35 cellular contexts compared by ENCODE assay signal in the genomic region with DNA sequence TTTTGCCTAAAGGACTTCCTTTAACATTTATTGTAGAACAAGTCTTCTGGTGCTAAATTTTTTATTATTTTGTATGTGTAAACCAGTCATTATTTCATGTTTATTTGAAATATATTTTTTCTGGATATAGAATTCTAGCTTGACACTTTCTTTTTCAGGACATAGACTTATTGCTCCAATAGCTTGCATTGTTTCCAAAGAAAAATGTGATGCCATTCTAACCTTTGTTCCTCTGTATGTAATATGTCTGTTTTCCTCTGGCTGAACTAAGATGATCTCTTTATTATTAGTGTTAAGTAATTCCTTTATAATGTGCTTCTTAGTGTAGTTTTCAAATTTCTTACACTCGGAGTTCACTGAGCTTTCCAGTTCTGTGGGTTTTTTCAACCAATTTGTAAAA.
"Had no signal": no experiment of that assay in that cellular context is flagged by ENCODE, and none has a peak within 500 bp of the region (broad histone marks: within the 10 kb centered on the region; RNA-seq: fewer than 3 reads in every experiment).

No MANE protein-coding gene starts in this region.

- H3K4me3 ChIP-seq: MG63 had no signal

- H3K36me3 ChIP-seq: MG63 had no signal

- DNase-seq: Karpas-422, Kasumi-1, MG63, MM.1S, MV-4-11, NCI-H1048, NCI-H1092, NCI-H1092 treated with DMSO at 0.1 percent for 48 hours, NCI-H1105, NCI-H1105 treated with DMSO at 0.1 percent for 48 hours, NCI-H1417, NCI-H1417 treated with DMSO at 0.1 percent for 48 hours, NCI-H1436, NCI-H1436 treated with DMSO at 0.1 percent for 48 hours, NCI-H146, NCI-H1694, NCI-H1694 treated with DMSO at 0.1 percent for 48 hours, NCI-H187, NCI-H187 treated with DMSO at 0.1 percent for 48 hours, NCI-H1930, NCI-H2029, NCI-H2029 treated with DMSO at 0.1 percent for 48 hours, NCI-H2081, NCI-H2081 treated with DMSO at 0.1 percent for 48 hours, NCI-H2107, NCI-H2171, NCI-H2171 treated with DMSO at 0.1 percent for 48 hours, NCI-H2227 treated with DMSO at 0.1 percent for 48 hours, NCI-H226, NCI-H345, NCI-H446, NCI-H446 treated with DMSO at 0.1 percent for 48 hours, NCI-H510A, NCI-H510A treated with DMSO at 0.1 percent for 48 hours, NCI-H524 had no signal
